8 cellular contexts compared by ENCODE assay signal in the genomic region with DNA sequence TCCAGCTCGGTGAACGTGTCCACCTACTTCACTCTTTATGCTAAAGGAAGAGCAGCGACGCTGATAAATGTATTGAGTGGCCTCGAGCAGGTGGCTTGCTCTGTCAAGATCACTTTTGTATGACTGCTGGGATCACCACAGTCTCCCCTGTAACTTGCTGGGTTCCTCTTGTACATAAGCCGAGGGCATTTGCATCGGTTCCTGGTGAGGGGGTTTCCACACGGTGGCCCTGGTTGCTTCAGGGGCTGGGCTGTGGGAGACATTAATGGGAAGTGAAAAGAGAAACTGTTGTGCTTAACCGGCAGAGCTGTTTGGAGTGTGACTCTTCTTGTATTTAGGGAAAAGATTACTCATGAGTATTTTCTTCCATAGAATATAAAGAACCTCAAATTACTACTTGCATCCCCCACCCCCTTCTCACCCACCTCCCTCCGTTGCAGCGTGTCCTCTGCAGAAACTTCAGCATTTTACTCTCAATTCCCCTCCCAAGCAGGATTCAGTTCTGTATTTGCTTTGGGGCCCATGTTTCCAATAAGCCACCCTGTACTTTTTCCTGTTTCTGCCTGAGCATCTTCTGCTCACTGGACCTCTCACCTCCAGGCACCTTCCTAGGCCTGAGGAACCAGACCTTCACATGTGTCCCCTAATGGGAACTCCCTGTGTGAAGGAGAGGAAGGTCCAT.
A peak's percentile ranks its signal among the peaks of the same experiment; 100 is the strongest.
DNase-seq lines count a peak whose midpoint lies in the region; ATAC-seq and TF ChIP-seq lines count a peak whose summit lies in the region.

No MANE protein-coding gene starts in this region.

- ATAC-seq in HG03139 (IDR thresholded peaks at IDR 0.05; ENCODE audit: unreplicated experiment) = peak; percentile 83

- TF ChIP-seq CTCF in right atrium auricular region (IDR thresholded peaks at IDR 0.05) = no peak

- peaks cover 0 to 65% of the 10 kb centered on the region in 2 donors for H3K4me1 ChIP-seq in right atrium auricular region

- peaks cover 41% of the 10 kb centered on the region for H3K36me3 Mint-ChIP-seq in stimulated activated naive CD8-positive, alpha-beta T cell treated with anti-CD3 and anti-CD28 coated beads, Interleukin-15, Interleukin-2, amounts not matched to agents 100 ng/mL and 50 ng/mL, for 24 hours (ENCODE audit: low read depth)

- no peaks in the 10 kb centered on the region for H3K27me3 ChIP-seq in right atrium auricular region

- no peaks in the 10 kb centered on the region for H3K27me3 Mint-ChIP-seq in stimulated activated naive CD8-positive, alpha-beta T cell treated with anti-CD3 and anti-CD28 coated beads, Interleukin-15, Interleukin-2, amounts not matched to agents 100 ng/mL and 50 ng/mL, for 24 hours

- peak overlapping the region; percentile 1 to 20 for H3K27ac ChIP-seq in right atrium auricular region

- H3K9me3 ChIP-seq in right atrium auricular region = no peaks in the 10 kb centered on the region

- H3K36me3 ChIP-seq in right atrium auricular region = no peaks in the 10 kb centered on the region

- peak overlapping the region; percentile 91 for H3K27ac Mint-ChIP-seq in stimulated activated naive CD8-positive, alpha-beta T cell treated with anti-CD3 and anti-CD28 coated beads, Interleukin-15, Interleukin-2, amounts not matched to agents 100 ng/mL and 50 ng/mL, for 24 hours

- H3K4me3 ChIP-seq in right atrium auricular region = no peak overlapping the region

- H3K9me3 Mint-ChIP-seq in stimulated activated naive CD8-positive, alpha-beta T cell treated with anti-CD3 and anti-CD28 coated beads, Interleukin-15, Interleukin-2, amounts not matched to agents 100 ng/mL and 50 ng/mL, for 24 hours = no peaks in the 10 kb centered on the region

- H3K4me1 Mint-ChIP-seq in stimulated activated naive CD8-positive, alpha-beta T cell treated with anti-CD3 and anti-CD28 coated beads, Interleukin-15, Interleukin-2, amounts not matched to agents 100 ng/mL and 50 ng/mL, for 24 hours (ENCODE audit: low read depth) = peaks cover 69% of the 10 kb centered on the region

- H3K4me3 Mint-ChIP-seq in stimulated activated naive CD8-positive, alpha-beta T cell treated with anti-CD3 and anti-CD28 coated beads, Interleukin-15, Interleukin-2, amounts not matched to agents 100 ng/mL and 50 ng/mL, for 24 hours = peak overlapping the region; percentile 37

- DNase-seq in CD1c-positive myeloid dendritic cell (ENCODE audit: extremely low spot score) (peak; percentile 96), GM19238 (ENCODE audit: insufficient read length, low spot score) (peak; percentile 69), UCSD-AML1 (lab: John Stamatoyannopoulos, UW; ENCODE audit: unreplicated experiment) (peak; percentile 50), right atrium auricular region (ENCODE audit: low spot score) (peak; percentile 69), OCI-M1 (lab: John Stamatoyannopoulos, UW) (no peak), NCI-H2171 (lab: John Stamatoyannopoulos, UW) (no peak)

Comparison
In these comparisons a context has a peak if more than half of its experiments do, and no peak if none do; other contexts are left out.
1. DNase-seq: peak in CD1c-positive myeloid dendritic cell (single experiment), GM19238 (single experiment), UCSD-AML1 (single experiment) and right atrium auricular region (single experiment); none in OCI-M1 (single experiment) and NCI-H2171 (single experiment).